ENCODE assay signal across 26 cellular contexts in the genomic region with DNA sequence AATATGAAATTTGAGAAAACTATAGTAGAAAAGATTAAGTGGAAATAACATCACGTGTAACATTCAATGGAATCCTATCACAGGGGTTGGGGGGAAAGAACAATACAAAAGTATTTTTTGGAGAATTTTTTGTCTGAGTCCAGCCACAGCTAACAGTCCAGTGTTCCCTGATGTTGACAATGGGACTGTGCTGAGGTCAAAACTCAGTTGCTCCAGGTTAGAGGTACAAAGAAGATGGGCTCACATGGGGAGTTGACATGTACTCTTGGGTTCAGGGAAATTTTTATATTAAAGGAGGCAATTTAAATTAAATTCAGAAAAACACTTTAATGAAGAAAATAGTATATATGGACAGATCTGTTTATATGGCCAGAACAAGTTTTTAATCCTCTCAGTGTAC. TPM values are rescaled to one million over a fixed set of nuclear protein-coding genes. Genes with fewer than 3 reads are reported as not detected.
A peak's percentile ranks its signal among the peaks of the same experiment; 100 is the strongest.
DNase-seq lines count a peak whose midpoint lies in the region; ATAC-seq and TF ChIP-seq lines count a peak whose summit lies in the region.
"Had no signal": no experiment of that assay in that cellular context is flagged by ENCODE, and none has a peak within 500 bp of the region (broad histone marks: within the 10 kb centered on the region; RNA-seq: fewer than 3 reads in every experiment).

No MANE protein-coding gene starts in this region.

- peak overlapping the region; percentile 34 for H3K4ac ChIP-seq in IMR-90 (ENCODE audit: low read depth, low read length)

- BruUV-seq in IMR-90 (replicated peaks; lab: Mats Ljungman, UMichigan): no TSS peak

- no peak overlapping the region for H3K23ac ChIP-seq in IMR-90 (ENCODE audit: low read depth, low read length)

- CTCF ChIA-PET in IMR-90 (lab: Yijun Ruan, JAX): no interaction called here

- H2AK9ac ChIP-seq in IMR-90 (replicated peaks; ENCODE audit: low read depth, low read length, poor library complexity): no peak overlapping the region

- H3K9ac ChIP-seq in IMR-90 (ENCODE audit: low read depth, low read length): no peak overlapping the region

- ATAC-seq in IMR-90 (ENCODE audit: low read depth) (no peak), lower lobe of right lung (no peak)
- ATAC-seq: activated CD8-positive, alpha-beta T cell treated with anti-CD3 and anti-CD28 coated beads for 36 hours had no signal

- H4K91ac ChIP-seq in IMR-90 (ENCODE audit: insufficient read depth, low read depth, low read length): peak overlapping the region; percentile 3; the same call in 1 of the 2 replicates

- H4K5ac ChIP-seq in IMR-90 (ENCODE audit: low read depth, low read length): peak overlapping the region; percentile 74; the same call in 1 of the 2 replicates

- no peak overlapping the region for H3K56ac ChIP-seq in IMR-90 (ENCODE audit: extremely low read depth, insufficient read depth, low read length)

- H3K9me3 ChIP-seq in IMR-90 (ENCODE audit: control insufficient read depth, insufficient read depth, low read length) (no peaks in the 10 kb centered on the region), lower lobe of right lung (no peaks in the 10 kb centered on the region), suprapubic skin (no peaks in the 10 kb centered on the region)
- H3K9me3 ChIP-seq: SJSA1, tibial nerve had no signal

- H2BK15ac ChIP-seq in IMR-90 (ENCODE audit: low read depth, low read length): peak overlapping the region; percentile 1; the same call in 2 of the 3 replicates

- H3K4me3 ChIP-seq in IMR-90 (ENCODE audit: insufficient read depth, low read depth, low read length): no peak overlapping the region
- no peak overlapping the region for H3K4me3 ChIP-seq in brain microvascular endothelial cell (ENCODE audit: low read depth, low read length)
- H3K4me3 ChIP-seq in lower lobe of right lung: peak overlapping the region; percentile 36
- peak overlapping the region; percentile 11 for H3K4me3 ChIP-seq in suprapubic skin
- H3K4me3 ChIP-seq: cardiac muscle cell, coronary artery, SJSA1 had no signal

- no peak for TF ChIP-seq CTCF in IMR-90 (conservative IDR thresholded peaks at IDR 0.05; ENCODE audit: low read depth, low read length)
- TF ChIP-seq CTCF in brain microvascular endothelial cell (IDR thresholded peaks at IDR 0.05; ENCODE audit: low read depth, low read length, missing control alignments): no peak
- no peak for TF ChIP-seq CTCF in lower lobe of right lung (IDR thresholded peaks at IDR 0.05)
- no peak for TF ChIP-seq CTCF in suprapubic skin (IDR thresholded peaks at IDR 0.05)

- no peaks in the 10 kb centered on the region for H3K36me3 ChIP-seq in IMR-90 (ENCODE audit: control insufficient read depth, insufficient read depth, low read length)
- no peaks in the 10 kb centered on the region for H3K36me3 ChIP-seq in brain microvascular endothelial cell (replicated peaks)
- no peaks in the 10 kb centered on the region for H3K36me3 ChIP-seq in lower lobe of right lung
- H3K36me3 ChIP-seq in suprapubic skin: no peaks in the 10 kb centered on the region
- H3K36me3 ChIP-seq: cardiac muscle cell, SJSA1, tibial nerve had no signal

- H3K27me3 ChIP-seq in IMR-90 (ENCODE audit: control insufficient read depth, insufficient read depth, low read length): no peaks in the 10 kb centered on the region
- H3K27me3 ChIP-seq in brain microvascular endothelial cell (replicated peaks): no peaks in the 10 kb centered on the region
- no peaks in the 10 kb centered on the region for H3K27me3 ChIP-seq in lower lobe of right lung (ENCODE audit: low read depth)
- H3K27me3 ChIP-seq in suprapubic skin: peaks cover 3% of the 10 kb centered on the region
- H3K27me3 ChIP-seq: cardiac muscle cell, SJSA1, tibial nerve had no signal

- H2AK5ac ChIP-seq in IMR-90 (ENCODE audit: low read depth, low read length): no peak overlapping the region

- intact Hi-C loops in IMR-90 (cut with micrococcal nuclease) (no loop called here), lower lobe of right lung (cut with DNase I) (no loop called here)

- peak overlapping the region; percentile 50 for H2BK120ac ChIP-seq in IMR-90 (ENCODE audit: low read depth, low read length)

- no peaks in the 10 kb centered on the region for H4K20me1 ChIP-seq in IMR-90 (ENCODE audit: insufficient read depth, low read length)

- no peaks in the 10 kb centered on the region; a peak in 1 of 4 replicates for H3K79me1 ChIP-seq in IMR-90 (ENCODE audit: low read depth in 1 of 2, low read length in 2 of 2)

- dilution Hi-C loops in IMR-90 (cut with HindIII; ENCODE audit: low sequenced_read_pairs, unreplicated experiment): no loop called here

- in situ Hi-C loops in IMR-90 (cut with MboI; ENCODE audit: low sequenced_read_pairs) (no loop called here), brain microvascular endothelial cell (cut with HindIII; ENCODE audit: low pct_ligation_motif_present, low sequenced_read_pairs) (no loop called here), KBM-7 (cut with MboI; ENCODE audit: low pct_unique_long_range_greater_than_20kb, low sequenced_read_pairs) (no loop called here)

- H2AFZ ChIP-seq in IMR-90 (replicated peaks; ENCODE audit: low read length, poor library complexity): no peak overlapping the region

- TF ChIP-seq RAD21 in IMR-90 (IDR thresholded peaks at IDR 0.05; ENCODE audit: low read length): no peak

- 0 out of 2 replicates have a peak overlapping the region, but pooled peaks have one; percentile 24 for H3K14ac ChIP-seq in IMR-90 (replicated peaks; ENCODE audit: low read depth, low read length)

- POLR2A ChIA-PET in IMR-90 (lab: Charles Lee; ENCODE audit: unreplicated experiment): no interaction called here

- H3K18ac ChIP-seq in IMR-90 (ENCODE audit: low read depth, low read length): peak overlapping the region; percentile 96

- H2BK20ac ChIP-seq in IMR-90 (ENCODE audit: low read depth, low read length): 0 out of 2 replicates have a peak overlapping the region, but pooled peaks have one; percentile 22

- peak overlapping the region; percentile 38; the same call in 1 of the 2 replicates for H3K4me2 ChIP-seq in IMR-90 (ENCODE audit: low read depth, low read length)

- DNase-seq in IMR-90: no peak
- DNase-seq in brain microvascular endothelial cell: no peak
- DNase-seq in lower lobe of right lung: no peak
- no peak for DNase-seq in suprapubic skin (ENCODE audit: low spot score in 2 of 2)
- DNase-seq in KBM-7: no peak
- no peak for DNase-seq in germinal center (ENCODE audit: low spot score)
- no peak for DNase-seq in NK-92 (lab: John Stamatoyannopoulos, UW; ENCODE audit: unreplicated experiment)
- DNase-seq: activated CD4-positive, alpha-beta T cell treated with anti-CD3 and anti-CD28 coated beads for 1 hour; activated CD8-positive, alpha-beta T cell treated with anti-CD3 and anti-CD28 coated beads for 36 hours; DMS79; GDM1; kidney; mesenchymal stem cell; NCI-H1048; NCI-H187; NCI-H2171 treated with DMSO at 0.1 percent for 48 hours; NCI-H524 treated with DMSO at 0.1 percent for 48 hours; stimulated activated naive CD4-positive, alpha-beta T cell treated with Interleukin-2 at 50 U/mL for 16 hours had no signal

- peaks cover 17% of the 10 kb centered on the region for H3K4me1 ChIP-seq in IMR-90 (ENCODE audit: control insufficient read depth, insufficient read depth, low read length)
- H3K4me1 ChIP-seq in lower lobe of right lung: no peaks in the 10 kb centered on the region
- H3K4me1 ChIP-seq in suprapubic skin: no peaks in the 10 kb centered on the region
- H3K4me1 ChIP-seq: tibial nerve had no signal

- peak overlapping the region; percentile 84 for H2BK5ac ChIP-seq in IMR-90 (ENCODE audit: low read depth, low read length, poor library complexity, severe bottlenecking)

- TF ChIP-seq POLR2A in IMR-90 (IDR thresholded peaks at IDR 0.05; ENCODE audit: low read depth, low read length) (no peak), suprapubic skin (IDR thresholded peaks at IDR 0.05) (no peak)

- no peaks in the 10 kb centered on the region; the same call in 1 of the 2 replicates for H3K9me1 ChIP-seq in IMR-90 (ENCODE audit: insufficient read depth, low read length)

- no peak for TF ChIP-seq EP300 in suprapubic skin (IDR thresholded peaks at IDR 0.05)

- H3K27ac ChIP-seq in IMR-90 (ENCODE audit: insufficient read depth, low read length): no peak overlapping the region; the same call in 1 of the 2 replicates
- H3K27ac ChIP-seq in brain microvascular endothelial cell: peak overlapping the region; percentile 13
- peak overlapping the region; percentile 63 for H3K27ac ChIP-seq in lower lobe of right lung
- no peak overlapping the region for H3K27ac ChIP-seq in suprapubic skin
- H3K27ac ChIP-seq: cardiac muscle cell, coronary artery, SJSA1 had no signal

- H4K8ac ChIP-seq in IMR-90 (ENCODE audit: low read depth in 2 of 2, low read length in 2 of 2): peak overlapping the region; percentile 10 to 29; a peak in 1 of 4 replicates

- 100% methylated on average over 1 of the region's 1 CpG; no CpG with 5 or more reads in 1 of the 2 experiments for WGBS in IMR-90 (ENCODE audit: extremely low coverage in 2 of 2, insufficient read length in 1 of 2), 2 experiments
- 83% methylated on average over 1 of the region's 1 CpG for WGBS in suprapubic skin

TF ChIP-seq in IMR-90, 13 proteins besides CTCF, POLR2A, EP300 and RAD21:
- TF ChIP-seq MAZ (IDR thresholded peaks at IDR 0.05; ENCODE audit: borderline replicate concordance, low read depth, low read length) (no peak), BHLHE40 (IDR thresholded peaks at IDR 0.05; ENCODE audit: low read depth, low read length) (no peak), NFE2L2 (IDR thresholded peaks at IDR 0.05; ENCODE audit: low read depth, low read length) (no peak), RCOR1 (IDR thresholded peaks at IDR 0.05; ENCODE audit: insufficient replicate concordance, low read length) (no peak)
TF ChIP-seq in IMR-90: peak in this region for 0.

RNA-seq across cellular contexts. Expression of a gene that starts 1.0 kb away (rescaled TPM):
- total RNA-seq in IMR-90 (2012; rRNA removed): 0.90 and 1.1 TPM in 2 replicates
- polyA plus RNA-seq in IMR-90 (2012; rRNA removed): 0.79 and 0.89 TPM in 2 replicates
- polyA plus RNA-seq in IMR-90 (2012; cell fraction: cytosol; rRNA removed): 0.27 and 0.41 TPM in 2 replicates
- 0.23 and 1.1 TPM in 2 replicates for polyA plus RNA-seq in IMR-90 (2012; cell fraction: nucleus; rRNA removed; ENCODE audit: low replicate concordance)
- total RNA-seq in lower lobe of right lung: 18.0 TPM
- 1 to 10 TPM; 2.0 to 5.8 (median 3.4) TPM for total RNA-seq in suprapubic skin
- total RNA-seq: activated CD8-positive, alpha-beta T cell treated with anti-CD3 and anti-CD28 coated beads for 36 hours; activated T-helper 2 cell treated with anti-CD3 and anti-CD28 coated beads, Interferon-gamma antibody, Interleukin-2, Interleukin-4, amounts not matched to agents 10 μg/mL and 5 μg/mL and 100 μg/mL, durations not matched to agents 14 hours and 24 hours and 36 hours; H4; T-helper 1 cell treated with Interleukin-12 subunit alpha and Interleukin-12 subunit beta and Interleukin-4 antibody, amounts not matched to agents 30 ng/mL and 1 ng/mL, for 36 hours had no signal
- polyA plus RNA-seq: cardiac muscle cell, CD14-positive monocyte had no signal

RNA-seq across cellular contexts. Expression of a gene that starts 51.9 kb away (rescaled TPM):
- total RNA-seq in IMR-90 (2012; rRNA removed) (not detected in 2 replicates), lower lobe of right lung (1.5 TPM), suprapubic skin (under 1 TPM in 1 of 4 donors, not detected in 3; 0.48 TPM)
- polyA plus RNA-seq in IMR-90 (2012; rRNA removed): not detected in 2 replicates
- not detected in 2 replicates for polyA plus RNA-seq in IMR-90 (2012; cell fraction: cytosol; rRNA removed)
- 0.16 TPM in 1 of 2 replicates, not detected in the other for polyA plus RNA-seq in IMR-90 (2012; cell fraction: nucleus; rRNA removed; ENCODE audit: low replicate concordance)
- total RNA-seq: activated CD8-positive, alpha-beta T cell treated with anti-CD3 and anti-CD28 coated beads for 36 hours; activated T-helper 2 cell treated with anti-CD3 and anti-CD28 coated beads, Interferon-gamma antibody, Interleukin-2, Interleukin-4, amounts not matched to agents 10 μg/mL and 5 μg/mL and 100 μg/mL, durations not matched to agents 14 hours and 24 hours and 36 hours; cardiac muscle cell; H4; T-helper 1 cell treated with Interleukin-12 subunit alpha and Interleukin-12 subunit beta and Interleukin-4 antibody, amounts not matched to agents 30 ng/mL and 1 ng/mL, for 36 hours had no signal
- polyA plus RNA-seq: cardiac muscle cell, CD14-positive monocyte had no signal

Comparison
In these comparisons a context has a peak if more than half of its experiments do, and no peak if none do; other contexts are left out.
1. H3K27ac ChIP-seq: peak in brain microvascular endothelial cell (single experiment) and lower lobe of right lung (single experiment); none in IMR-90 (single experiment) and suprapubic skin (single experiment).
2. H3K4me3 ChIP-seq: peak in lower lobe of right lung (single experiment) and suprapubic skin (single experiment); none in IMR-90 (single experiment) and brain microvascular endothelial cell (single experiment).